Comparison of ENCODE assay signal across 8 cellular contexts in genomic region chr19:58543826-58544590, GRCh38. TPM values are rescaled to one million over a fixed set of nuclear protein-coding genes. Genes with fewer than 3 reads are reported as not detected.
DNase-seq lines count a peak whose midpoint lies in the region; ATAC-seq and TF ChIP-seq lines count a peak whose summit lies in the region.

Gene TRIM28 (plus strand): TSS chr19:58544064. CDS start chr19:58544758, 694 bp downstream.

- peak within 1 kb of the TSS; percentile 97 to 99 (median 99) for H3K27ac Mint-ChIP-seq in brain

- no peaks in the 10 kb centered on the region for H3K9me2 ChIP-seq in SU-DHL-6 (replicated peaks; ENCODE audit: insufficient read depth, low read length)

- peak within 1 kb of the TSS; percentile 92 to 99 (median 97) for H3K4me3 Mint-ChIP-seq in brain

- H3K9ac ChIP-seq in SU-DHL-6 (ENCODE audit: low read length), result peak within 1 kb of the TSS; percentile 98

- peak within 1 kb of the TSS; percentile 77 for H3K4me2 ChIP-seq in SU-DHL-6 (ENCODE audit: low read depth, low read length, poor library complexity, severe bottlenecking)

- 0 out of 2 replicates have a peak, but pooled peaks cover 8% of the 10 kb centered on the region for H3F3A ChIP-seq in SU-DHL-6 (ENCODE audit: insufficient read depth)

- H3K4me3 ChIP-seq in SU-DHL-6 (ENCODE audit: insufficient read depth, low read length, poor library complexity, severe bottlenecking) (peak within 1 kb of the TSS; percentile 100), iPS-18c (ENCODE audit: insufficient read depth, low read depth, low read length) (peak within 1 kb of the TSS; percentile 70)

- H3K79me2 ChIP-seq in SU-DHL-6 (ENCODE audit: insufficient read depth, low read length), result peaks cover 40% of the 10 kb centered on the region

- peak within 1 kb of the TSS; percentile 81 for H2AFZ ChIP-seq in SU-DHL-6 (ENCODE audit: low read depth, low read length, severe bottlenecking)

- peak; percentile 97 for DNase-seq in smooth muscle cell of the brain vasculature (ENCODE audit: low read depth, low spot score)
- DNase-seq in MV-4-11 (lab: John Stamatoyannopoulos, UW), result no peak
- DNase-seq in DMS 273 treated with DMSO at 0.1 percent for 48 hours (lab: John Stamatoyannopoulos, UW), result no peak

- TF ChIP-seq CTCF in SU-DHL-6 (IDR thresholded peaks at IDR 0.05; ENCODE audit: insufficient read depth, low read length, poor library complexity, severe bottlenecking) (no peak), brain (conservative IDR thresholded peaks at IDR 0.05) (no peak)

- no peaks in the 10 kb centered on the region for H3K9me3 Mint-ChIP-seq in brain

- peak within 1 kb of the TSS; percentile 82 for H3K27ac ChIP-seq in SU-DHL-6 (ENCODE audit: low read depth, low read length)

- H3K27me3 Mint-ChIP-seq in brain, result peaks cover 38% of the 10 kb centered on the region

- no peaks in the 10 kb centered on the region for H3K27me3 ChIP-seq in SU-DHL-6 (ENCODE audit: low read length)

- H4K20me1 ChIP-seq in SU-DHL-6 (ENCODE audit: low read depth, low read length), result peaks cover 24% of the 10 kb centered on the region

- H3K4me1 Mint-ChIP-seq in brain, result peaks cover 29% of the 10 kb centered on the region

- H3K9me3 ChIP-seq in SU-DHL-6 (ENCODE audit: insufficient read depth, low read length) (no peaks in the 10 kb centered on the region), iPS-18c (ENCODE audit: control insufficient read depth, insufficient read depth, low read length) (no peaks in the 10 kb centered on the region)

- peaks cover 17% of the 10 kb centered on the region for H3K36me3 ChIP-seq in SU-DHL-6 (ENCODE audit: low read length)

- ATAC-seq in GM18517 (IDR thresholded peaks at IDR 0.05; ENCODE audit: unreplicated experiment), result peak; percentile 82
- peak; percentile 78 for ATAC-seq in HG03025 (IDR thresholded peaks at IDR 0.05; ENCODE audit: low FRiP score, unreplicated experiment)

- H3K36me3 Mint-ChIP-seq in brain, result peaks cover 35% of the 10 kb centered on the region

RNA-seq across cellular contexts. Expression of gene TRIM28, which starts in this region (rescaled TPM):
- polyA plus RNA-seq in brain (ENCODE audit: insufficient read depth, low read depth, low replicate concordance), result 698 TPM
